Comparison of ENCODE assay signal across 1 cellular context in the genomic region with DNA sequence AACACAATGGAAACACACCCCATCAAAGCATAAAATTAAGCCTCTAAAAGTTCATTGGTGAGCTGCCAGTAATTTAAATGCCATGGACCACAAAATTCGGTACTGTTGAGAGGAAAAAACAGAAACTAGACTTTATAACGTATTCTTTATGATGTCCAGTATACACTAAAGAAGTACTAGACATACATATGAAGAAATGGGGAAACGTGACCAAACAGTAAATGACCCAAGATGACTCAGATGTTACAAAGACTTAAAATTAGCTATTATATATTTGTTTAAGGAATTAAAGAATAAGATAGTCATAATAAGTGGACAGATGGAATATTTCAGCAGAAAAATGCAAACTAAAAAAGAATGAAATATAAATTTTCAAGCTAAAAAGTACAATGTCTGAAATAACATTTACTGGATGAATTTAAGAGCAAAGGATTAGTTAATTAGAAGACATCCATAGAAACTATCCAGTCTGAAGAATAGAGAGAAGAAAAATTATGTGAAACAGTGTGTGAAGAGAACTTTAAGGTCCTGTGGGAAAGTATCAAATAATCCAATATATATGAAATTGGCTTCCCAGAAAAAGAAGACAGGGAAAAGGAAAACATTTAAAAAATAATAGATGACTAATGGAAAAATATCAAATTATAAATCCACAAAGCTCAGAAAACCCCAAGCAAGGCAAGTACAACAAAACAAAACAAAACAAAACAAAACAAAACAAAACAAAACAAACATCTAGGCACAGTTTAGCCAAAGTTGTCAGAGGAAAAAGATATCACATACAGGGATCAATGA.
TF ChIP-seq lines count a peak whose summit lies in the region.

No MANE protein-coding gene starts in this region.

TF ChIP-seq in K562, 482 proteins besides CTCF, POLR2A, EP300 and RAD21 (continued from another document):
- TF ChIP-seq, protein P1, sequence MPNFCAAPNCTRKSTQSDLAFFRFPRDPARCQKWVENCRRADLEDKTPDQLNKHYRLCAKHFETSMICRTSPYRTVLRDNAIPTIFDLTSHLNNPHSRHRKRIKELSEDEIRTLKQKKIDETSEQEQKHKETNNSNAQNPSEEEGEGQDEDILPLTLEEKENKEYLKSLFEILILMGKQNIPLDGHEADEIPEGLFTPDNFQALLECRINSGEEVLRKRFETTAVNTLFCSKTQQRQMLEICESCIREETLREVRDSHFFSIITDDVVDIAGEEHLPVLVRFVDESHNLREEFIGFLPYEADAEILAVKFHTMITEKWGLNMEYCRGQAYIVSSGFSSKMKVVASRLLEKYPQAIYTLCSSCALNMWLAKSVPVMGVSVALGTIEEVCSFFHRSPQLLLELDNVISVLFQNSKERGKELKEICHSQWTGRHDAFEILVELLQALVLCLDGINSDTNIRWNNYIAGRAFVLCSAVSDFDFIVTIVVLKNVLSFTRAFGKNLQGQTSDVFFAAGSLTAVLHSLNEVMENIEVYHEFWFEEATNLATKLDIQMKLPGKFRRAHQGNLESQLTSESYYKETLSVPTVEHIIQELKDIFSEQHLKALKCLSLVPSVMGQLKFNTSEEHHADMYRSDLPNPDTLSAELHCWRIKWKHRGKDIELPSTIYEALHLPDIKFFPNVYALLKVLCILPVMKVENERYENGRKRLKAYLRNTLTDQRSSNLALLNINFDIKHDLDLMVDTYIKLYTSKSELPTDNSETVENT (CRISPR knock-in tag; IDR thresholded peaks at IDR 0.05), result no peak
- no peak for TF ChIP-seq MYBL2 (IDR thresholded peaks at IDR 0.05; ENCODE audit: low read depth)
- no peak for TF ChIP-seq MYBL2 (CRISPR knock-in tag; IDR thresholded peaks at IDR 0.05; ENCODE audit: borderline replicate concordance)
- no peak for TF ChIP-seq ILK (tag; IDR thresholded peaks at IDR 0.05; ENCODE audit: borderline replicate concordance, low read depth)
- no peak for TF ChIP-seq POLR2AphosphoS2 (IDR thresholded peaks at IDR 0.05; ENCODE audit: low read length)
- peak; percentile 5; the same call in 1 of the 2 replicates for TF ChIP-seq GATAD2B (IDR thresholded peaks at IDR 0.05; ENCODE audit: borderline replicate concordance)
- TF ChIP-seq CC2D1A (IDR thresholded peaks at IDR 0.05), result no peak
- TF ChIP-seq, protein P2, sequence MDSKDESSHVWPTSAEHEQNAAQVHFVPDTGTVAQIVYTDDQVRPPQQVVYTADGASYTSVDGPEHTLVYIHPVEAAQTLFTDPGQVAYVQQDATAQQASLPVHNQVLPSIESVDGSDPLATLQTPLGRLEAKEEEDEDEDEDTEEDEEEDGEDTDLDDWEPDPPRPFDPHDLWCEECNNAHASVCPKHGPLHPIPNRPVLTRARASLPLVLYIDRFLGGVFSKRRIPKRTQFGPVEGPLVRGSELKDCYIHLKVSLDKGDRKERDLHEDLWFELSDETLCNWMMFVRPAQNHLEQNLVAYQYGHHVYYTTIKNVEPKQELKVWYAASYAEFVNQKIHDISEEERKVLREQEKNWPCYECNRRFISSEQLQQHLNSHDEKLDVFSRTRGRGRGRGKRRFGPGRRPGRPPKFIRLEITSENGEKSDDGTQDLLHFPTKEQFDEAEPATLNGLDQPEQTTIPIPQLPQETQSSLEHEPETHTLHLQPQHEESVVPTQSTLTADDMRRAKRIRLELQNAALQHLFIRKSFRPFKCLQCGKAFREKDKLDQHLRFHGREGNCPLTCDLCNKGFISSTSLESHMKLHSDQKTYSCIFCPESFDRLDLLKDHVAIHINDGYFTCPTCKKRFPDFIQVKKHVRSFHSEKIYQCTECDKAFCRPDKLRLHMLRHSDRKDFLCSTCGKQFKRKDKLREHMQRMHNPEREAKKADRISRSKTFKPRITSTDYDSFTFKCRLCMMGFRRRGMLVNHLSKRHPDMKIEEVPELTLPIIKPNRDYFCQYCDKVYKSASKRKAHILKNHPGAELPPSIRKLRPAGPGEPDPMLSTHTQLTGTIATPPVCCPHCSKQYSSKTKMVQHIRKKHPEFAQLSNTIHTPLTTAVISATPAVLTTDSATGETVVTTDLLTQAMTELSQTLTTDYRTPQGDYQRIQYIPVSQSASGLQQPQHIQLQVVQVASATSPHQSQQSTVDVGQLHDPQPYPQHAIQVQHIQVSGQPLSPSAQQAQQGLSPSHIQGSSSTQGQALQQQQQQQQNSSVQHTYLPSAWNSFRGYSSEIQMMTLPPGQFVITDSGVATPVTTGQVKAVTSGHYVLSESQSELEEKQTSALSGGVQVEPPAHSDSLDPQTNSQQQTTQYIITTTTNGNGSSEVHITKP (IDR thresholded peaks at IDR 0.05; ENCODE audit: partially characterized antibody), result no peak
- TF ChIP-seq RBM22 (IDR thresholded peaks at IDR 0.05; ENCODE audit: low read depth, low read length, poor library complexity, severe bottlenecking), result no peak
- TF ChIP-seq NCOA4 (IDR thresholded peaks at IDR 0.05; ENCODE audit: partially characterized antibody), result peak; percentile 24
- TF ChIP-seq SIN3A (IDR thresholded peaks at IDR 0.05; ENCODE audit: borderline replicate concordance in 2 of 2, control insufficient read depth in 1 of 2, low read depth in 2 of 2, low read length in 2 of 2), result no peak
- TF ChIP-seq PHB2 (IDR thresholded peaks at IDR 0.05; ENCODE audit: low read depth), result 0 out of 2 replicates have a peak, but pooled peaks have one; percentile 37
- TF ChIP-seq ZNF778 (CRISPR knock-in tag; IDR thresholded peaks at IDR 0.05), result no peak
- no peak for TF ChIP-seq SETDB1 (IDR thresholded peaks at IDR 0.05; ENCODE audit: low read length)
- TF ChIP-seq, protein P3, sequence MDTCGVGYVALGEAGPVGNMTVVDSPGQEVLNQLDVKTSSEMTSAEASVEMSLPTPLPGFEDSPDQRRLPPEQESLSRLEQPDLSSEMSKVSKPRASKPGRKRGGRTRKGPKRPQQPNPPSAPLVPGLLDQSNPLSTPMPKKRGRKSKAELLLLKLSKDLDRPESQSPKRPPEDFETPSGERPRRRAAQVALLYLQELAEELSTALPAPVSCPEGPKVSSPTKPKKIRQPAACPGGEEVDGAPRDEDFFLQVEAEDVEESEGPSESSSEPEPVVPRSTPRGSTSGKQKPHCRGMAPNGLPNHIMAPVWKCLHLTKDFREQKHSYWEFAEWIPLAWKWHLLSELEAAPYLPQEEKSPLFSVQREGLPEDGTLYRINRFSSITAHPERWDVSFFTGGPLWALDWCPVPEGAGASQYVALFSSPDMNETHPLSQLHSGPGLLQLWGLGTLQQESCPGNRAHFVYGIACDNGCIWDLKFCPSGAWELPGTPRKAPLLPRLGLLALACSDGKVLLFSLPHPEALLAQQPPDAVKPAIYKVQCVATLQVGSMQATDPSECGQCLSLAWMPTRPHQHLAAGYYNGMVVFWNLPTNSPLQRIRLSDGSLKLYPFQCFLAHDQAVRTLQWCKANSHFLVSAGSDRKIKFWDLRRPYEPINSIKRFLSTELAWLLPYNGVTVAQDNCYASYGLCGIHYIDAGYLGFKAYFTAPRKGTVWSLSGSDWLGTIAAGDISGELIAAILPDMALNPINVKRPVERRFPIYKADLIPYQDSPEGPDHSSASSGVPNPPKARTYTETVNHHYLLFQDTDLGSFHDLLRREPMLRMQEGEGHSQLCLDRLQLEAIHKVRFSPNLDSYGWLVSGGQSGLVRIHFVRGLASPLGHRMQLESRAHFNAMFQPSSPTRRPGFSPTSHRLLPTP (IDR thresholded peaks at IDR 0.05; ENCODE audit: borderline replicate concordance, extremely low read depth, insufficient read length), result no peak
- TF ChIP-seq MECOM (CRISPR knock-in tag; IDR thresholded peaks at IDR 0.05), result no peak
- TF ChIP-seq KLF1 (tag; IDR thresholded peaks at IDR 0.05), result no peak
- peak; percentile 22; the same call in 1 of the 2 replicates for TF ChIP-seq MAFG (tag; conservative IDR thresholded peaks at IDR 0.05)
- TF ChIP-seq, protein P4, sequence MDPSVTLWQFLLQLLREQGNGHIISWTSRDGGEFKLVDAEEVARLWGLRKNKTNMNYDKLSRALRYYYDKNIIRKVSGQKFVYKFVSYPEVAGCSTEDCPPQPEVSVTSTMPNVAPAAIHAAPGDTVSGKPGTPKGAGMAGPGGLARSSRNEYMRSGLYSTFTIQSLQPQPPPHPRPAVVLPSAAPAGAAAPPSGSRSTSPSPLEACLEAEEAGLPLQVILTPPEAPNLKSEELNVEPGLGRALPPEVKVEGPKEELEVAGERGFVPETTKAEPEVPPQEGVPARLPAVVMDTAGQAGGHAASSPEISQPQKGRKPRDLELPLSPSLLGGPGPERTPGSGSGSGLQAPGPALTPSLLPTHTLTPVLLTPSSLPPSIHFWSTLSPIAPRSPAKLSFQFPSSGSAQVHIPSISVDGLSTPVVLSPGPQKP (CRISPR knock-in tag; IDR thresholded peaks at IDR 0.05), result no peak
- no peak for TF ChIP-seq E2F3 (CRISPR knock-in tag; IDR thresholded peaks at IDR 0.05)
- no peak for TF ChIP-seq KAT2B (IDR thresholded peaks at IDR 0.05; ENCODE audit: low read depth, low read length)
- TF ChIP-seq ZNF316 (IDR thresholded peaks at IDR 0.05), result peak; percentile 80
- TF ChIP-seq FOSL1 (tag; conservative IDR thresholded peaks at IDR 0.05), result no peak
- TF ChIP-seq CREM (IDR thresholded peaks at IDR 0.05; ENCODE audit: low read depth), result no peak
- no peak for TF ChIP-seq EGR1 (conservative IDR thresholded peaks at IDR 0.05)
- peak; percentile 59; the same call in 1 of the 2 replicates for TF ChIP-seq C11orf30 (IDR thresholded peaks at IDR 0.05; ENCODE audit: low read depth)
- no peak for TF ChIP-seq WHSC1 (IDR thresholded peaks at IDR 0.05; ENCODE audit: low read length)
- no peak for TF ChIP-seq PHF8 (IDR thresholded peaks at IDR 0.05; ENCODE audit: borderline replicate concordance, low read length)
- TF ChIP-seq DACH1 (IDR thresholded peaks at IDR 0.05; ENCODE audit: partially characterized antibody), result peak; percentile 28
- 0 out of 2 replicates have a peak, but pooled peaks have one; percentile 43 for TF ChIP-seq ARID2 (IDR thresholded peaks at IDR 0.05)
